8 cellular contexts compared by ENCODE assay signal in the genomic region with DNA sequence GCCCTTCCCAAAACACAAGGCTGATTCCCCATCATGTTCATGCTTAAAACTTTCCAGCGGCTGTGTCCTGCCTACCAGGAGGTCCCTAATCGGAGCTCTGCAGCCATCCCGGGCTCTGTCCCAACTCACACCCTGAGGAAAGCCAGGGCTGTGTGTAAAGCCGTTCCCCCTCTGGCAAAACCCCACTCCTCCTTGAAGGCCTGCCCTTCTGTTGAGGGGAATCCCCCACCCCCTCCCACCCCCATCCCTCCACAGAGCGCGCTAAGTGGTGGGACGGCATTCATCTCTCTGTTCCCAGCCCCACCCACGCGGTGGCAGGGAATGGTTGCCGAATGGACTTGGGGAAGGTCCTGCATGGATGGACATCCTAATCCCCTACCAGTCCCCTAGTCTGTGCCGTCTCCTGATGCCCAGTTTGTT. TPM values are rescaled to one million over a fixed set of nuclear protein-coding genes. Genes with fewer than 3 reads are reported as not detected.
DNase-seq lines count a peak whose midpoint lies in the region; ATAC-seq and TF ChIP-seq lines count a peak whose summit lies in the region.

No MANE protein-coding gene starts in this region.

- H3K9ac ChIP-seq in OCI-LY1 (ENCODE audit: low read length): peak overlapping the region; percentile 64; the same call in 1 of the 2 replicates
- peak overlapping the region; percentile 54 for H3K9ac ChIP-seq in endocrine pancreas (ENCODE audit: control insufficient read depth, insufficient read depth, low read length)

- H3K27ac ChIP-seq in OCI-LY1 (ENCODE audit: low read depth, low read length, poor library complexity, severe bottlenecking): no peak overlapping the region

- peaks cover 7% of the 10 kb centered on the region for H3K36me3 ChIP-seq in BJ (ENCODE audit: control insufficient read depth, insufficient read depth, low read length)
- peaks cover 14% of the 10 kb centered on the region for H3K36me3 ChIP-seq in OCI-LY1 (ENCODE audit: insufficient read depth, low read length)
- H3K36me3 ChIP-seq in endocrine pancreas (ENCODE audit: control insufficient read depth, insufficient read depth, low read length): no peaks in the 10 kb centered on the region

- DNase-seq in BJ (ENCODE audit: low read depth): no peak
- DNase-seq in nephron progenitor cell: no peak
- no peak for DNase-seq in DMS153 treated with DMSO at 0.1 percent for 48 hours (lab: John Stamatoyannopoulos, UW; ENCODE audit: unreplicated experiment)
- no peak for DNase-seq in NCI-H524 (lab: John Stamatoyannopoulos, UW)

- no peaks in the 10 kb centered on the region for H3K9me3 ChIP-seq in OCI-LY1 (ENCODE audit: low read length)
- H3K9me3 ChIP-seq in endocrine pancreas (ENCODE audit: control insufficient read depth, low read length): no peaks in the 10 kb centered on the region

- no peaks in the 10 kb centered on the region for H4K20me1 ChIP-seq in OCI-LY1 (ENCODE audit: insufficient read depth, low read length)

- H3K4me1 Mint-ChIP-seq in nephron progenitor cell: peaks cover 24% of the 10 kb centered on the region

- no peak overlapping the region for H3K27ac Mint-ChIP-seq in nephron progenitor cell

- no peaks in the 10 kb centered on the region for H3F3A ChIP-seq in OCI-LY1 (ENCODE audit: insufficient read depth, low read length)

- no peaks in the 10 kb centered on the region for H3K27me3 Mint-ChIP-seq in nephron progenitor cell (ENCODE audit: low read depth, poor library complexity)

- no peak for TF ChIP-seq CTCF in BJ (IDR thresholded peaks at IDR 0.05; ENCODE audit: insufficient read depth, low read depth, low read length)
- TF ChIP-seq CTCF in OCI-LY1 (IDR thresholded peaks at IDR 0.05; ENCODE audit: low read length): no peak
- TF ChIP-seq CTCF in nephron progenitor cell (IDR thresholded peaks at IDR 0.05): no peak

- no peaks in the 10 kb centered on the region for H3K79me2 ChIP-seq in OCI-LY1 (ENCODE audit: insufficient read depth, low read length)

- H3K27me3 ChIP-seq in BJ (ENCODE audit: control insufficient read depth, insufficient read depth, low read length): no peaks in the 10 kb centered on the region
- H3K27me3 ChIP-seq in OCI-LY1 (ENCODE audit: insufficient read depth, low read length): no peaks in the 10 kb centered on the region
- no peaks in the 10 kb centered on the region for H3K27me3 ChIP-seq in endocrine pancreas (ENCODE audit: control insufficient read depth, insufficient read depth, low read length)

- H3K4me2 ChIP-seq in OCI-LY1 (ENCODE audit: low read length): peak overlapping the region; percentile 75

- ATAC-seq in HG03139 (IDR thresholded peaks at IDR 0.05; ENCODE audit: unreplicated experiment) (no peak), GM21786 (IDR thresholded peaks at IDR 0.05; ENCODE audit: unreplicated experiment) (no peak)

- H2AFZ ChIP-seq in OCI-LY1 (ENCODE audit: low read length): no peak overlapping the region

- H3K9me3 Mint-ChIP-seq in nephron progenitor cell: no peaks in the 10 kb centered on the region

- H3K9me2 ChIP-seq in OCI-LY1 (ENCODE audit: low read depth, low read length): no peaks in the 10 kb centered on the region

- H3K36me3 Mint-ChIP-seq in nephron progenitor cell (ENCODE audit: low read depth): peaks cover 41% of the 10 kb centered on the region

- peak overlapping the region; percentile 81 for H3K4me3 Mint-ChIP-seq in nephron progenitor cell

- CTCF ChIA-PET in BJ (lab: Yijun Ruan, JAX): interaction anchor here (1.0 to 1.1 kb wide), 2 partner anchors 9 to 14 kb away, joined by 3 to 5 read pairs; no protein-coding TSS in a partner anchor

- H3K4me1 ChIP-seq in OCI-LY1 (ENCODE audit: insufficient read depth, low read length, severe bottlenecking): peaks cover 15% of the 10 kb centered on the region
- H3K4me1 ChIP-seq in endocrine pancreas (ENCODE audit: control insufficient read depth, insufficient read depth, low read length): no peaks in the 10 kb centered on the region

- POLR2A ChIA-PET in BJ (lab: Charles Lee): no interaction called here

- H3K4me3 ChIP-seq in BJ (ENCODE audit: low read depth, low read length) (peak overlapping the region; percentile 32), OCI-LY1 (ENCODE audit: low read depth, low read length, poor library complexity, severe bottlenecking) (peak overlapping the region; percentile 79), endocrine pancreas (ENCODE audit: control insufficient read depth, insufficient read depth, low read length) (no peak overlapping the region)

RNA-seq across cellular contexts. Expression of gene TMEM120A, which starts 0.7 kb away (rescaled TPM):
- polyA plus RNA-seq in BJ (2011; rRNA removed): 59.9 and 75.2 TPM in 2 replicates
- polyA minus RNA-seq in BJ (2011; rRNA and poly(A)+ RNA removed): 37.3 and 46.8 TPM in 2 replicates

RNA-seq across cellular contexts. Expression of gene STYXL1, which starts 52.7 kb away (rescaled TPM):
- 64.7 and 75.6 TPM in 2 replicates for polyA plus RNA-seq in BJ (2011; rRNA removed)
- 18.9 and 27.3 TPM in 2 replicates for polyA minus RNA-seq in BJ (2011; rRNA and poly(A)+ RNA removed)

RNA-seq across cellular contexts. Expression of gene MDH2, which starts 52.8 kb away (rescaled TPM):
- 109 and 166 TPM in 2 replicates for polyA plus RNA-seq in BJ (2011; rRNA removed)
- 265 and 307 TPM in 2 replicates for polyA minus RNA-seq in BJ (2011; rRNA and poly(A)+ RNA removed)
